ENCODE assay signal across 21 cellular contexts in genomic region chr10:119397416-119397815, GRCh38.
A peak's percentile ranks its signal among the peaks of the same experiment; 100 is the strongest.
DNase-seq lines count a peak whose midpoint lies in the region; ATAC-seq and TF ChIP-seq lines count a peak whose summit lies in the region.
"Had no signal": no experiment of that assay in that cellular context is flagged by ENCODE, and none has a peak within 500 bp of the region (broad histone marks: within the 10 kb centered on the region; RNA-seq: fewer than 3 reads in every experiment).

No MANE protein-coding gene starts in this region.

- H3K27ac ChIP-seq in neuronal stem cell (replicated peaks; ENCODE audit: low read length) (no peak overlapping the region), hepatocyte (no peak overlapping the region)
- H3K27ac ChIP-seq: RWPE1 had no signal

- H3K4me1 Mint-ChIP-seq in activated CD4-positive, alpha-beta T cell treated with anti-CD3 and anti-CD28 coated beads, Interleukin-2, amount 10 ng/mL, durations not matched to agents 7 days and 5 days = no peaks in the 10 kb centered on the region
- peaks cover 42% of the 10 kb centered on the region for H3K4me1 Mint-ChIP-seq in activated T-helper 1 cell treated with anti-CD3 and anti-CD28 coated beads, Interleukin-12 subunit alpha, Interleukin-12 subunit beta, Interleukin-2, Interleukin-4 antibody, amounts not matched to agents 30 ng/mL and 10 ng/mL and 1 ng/mL, durations not matched to agents 14 hours and 24 hours and 36 hours (ENCODE audit: low read depth)

- POLR2A ChIA-PET in activated CD4-positive, alpha-beta T cell treated with anti-CD3 and anti-CD28 coated beads, Interleukin-2, amount 10 ng/mL, durations not matched to agents 7 days and 5 days (lab: Charles Lee) = no interaction called here

- peak overlapping the region; percentile 63 for H3K14ac ChIP-seq in neuronal stem cell (ENCODE audit: low read length)

- no peak overlapping the region for H4K91ac ChIP-seq in neuronal stem cell (ENCODE audit: low read depth, low read length, poor library complexity)

- H3K4me2 ChIP-seq in neuronal stem cell (ENCODE audit: insufficient read depth, low read length, poor library complexity, severe bottlenecking) (no peak overlapping the region), hepatocyte (no peak overlapping the region)

- H3K9ac ChIP-seq in neuronal stem cell (ENCODE audit: low read depth, low read length, poor library complexity) = no peak overlapping the region

- peaks cover 5% of the 10 kb centered on the region for H3K36me3 Mint-ChIP-seq in activated CD4-positive, alpha-beta T cell treated with anti-CD3 and anti-CD28 coated beads, Interleukin-2, amount 10 ng/mL, durations not matched to agents 7 days and 5 days (ENCODE audit: low read depth)
- peaks cover 25% of the 10 kb centered on the region for H3K36me3 Mint-ChIP-seq in activated T-helper 1 cell treated with anti-CD3 and anti-CD28 coated beads, Interleukin-12 subunit alpha, Interleukin-12 subunit beta, Interleukin-2, Interleukin-4 antibody, amounts not matched to agents 30 ng/mL and 10 ng/mL and 1 ng/mL, durations not matched to agents 14 hours and 24 hours and 36 hours (ENCODE audit: low read depth)

- H3K9me3 ChIP-seq in neuronal stem cell (replicated peaks in 1 of 2; ENCODE audit: control insufficient read depth in 2 of 2, insufficient read depth in 1 of 2, low read depth in 1 of 2, low read length in 2 of 2) (no peaks in the 10 kb centered on the region), hepatocyte (ENCODE audit: low read depth) (no peaks in the 10 kb centered on the region)

- intact Hi-C loops in activated T-helper 1 cell treated with anti-CD3 and anti-CD28 coated beads, Interleukin-12 subunit alpha, Interleukin-12 subunit beta, Interleukin-2, Interleukin-4 antibody, amounts not matched to agents 30 ng/mL and 10 ng/mL and 1 ng/mL, durations not matched to agents 14 hours and 24 hours and 36 hours (cut with micrococcal nuclease) = no loop called here

- peak overlapping the region; percentile 69 for H3K23ac ChIP-seq in neuronal stem cell (ENCODE audit: low read depth, low read length, poor library complexity)

- H3K9me2 ChIP-seq in hepatocyte (replicated peaks; ENCODE audit: insufficient read depth) = no peaks in the 10 kb centered on the region

- H3K4me1 ChIP-seq in neuronal stem cell (ENCODE audit: control insufficient read depth in 2 of 2, insufficient read depth in 1 of 2, low read depth in 1 of 2, low read length in 2 of 2) = peaks cover 3 to 10% of the 10 kb centered on the region in 2 donors
- no peaks in the 10 kb centered on the region for H3K4me1 ChIP-seq in hepatocyte (ENCODE audit: insufficient read depth)

- CTCF ChIA-PET in activated CD4-positive, alpha-beta T cell treated with anti-CD3 and anti-CD28 coated beads, Interleukin-2, amount 10 ng/mL, durations not matched to agents 7 days and 5 days (lab: Charles Lee) = no interaction called here

- H3K4ac ChIP-seq in neuronal stem cell (ENCODE audit: low read length) = no peak overlapping the region

- H2AFZ ChIP-seq in neuronal stem cell (ENCODE audit: low read length) (no peak overlapping the region), hepatocyte (no peak overlapping the region)

- no peak overlapping the region for H2BK12ac ChIP-seq in neuronal stem cell (ENCODE audit: low read length)

- H4K8ac ChIP-seq in neuronal stem cell (ENCODE audit: low read depth, low read length) = no peak overlapping the region

- no peaks in the 10 kb centered on the region for H3K27me3 Mint-ChIP-seq in activated CD4-positive, alpha-beta T cell treated with anti-CD3 and anti-CD28 coated beads, Interleukin-2, amount 10 ng/mL, durations not matched to agents 7 days and 5 days
- no peaks in the 10 kb centered on the region for H3K27me3 Mint-ChIP-seq in activated T-helper 1 cell treated with anti-CD3 and anti-CD28 coated beads, Interleukin-12 subunit alpha, Interleukin-12 subunit beta, Interleukin-2, Interleukin-4 antibody, amounts not matched to agents 30 ng/mL and 10 ng/mL and 1 ng/mL, durations not matched to agents 14 hours and 24 hours and 36 hours (ENCODE audit: insufficient read depth)

- H2BK5ac ChIP-seq in neuronal stem cell (ENCODE audit: low read length) = no peak overlapping the region

- H4K20me1 ChIP-seq in hepatocyte (ENCODE audit: insufficient read depth, poor library complexity, severe bottlenecking) = no peaks in the 10 kb centered on the region

- H3K4me3 Mint-ChIP-seq in activated CD4-positive, alpha-beta T cell treated with anti-CD3 and anti-CD28 coated beads, Interleukin-2, amount 10 ng/mL, durations not matched to agents 7 days and 5 days = no peak overlapping the region
- no peak overlapping the region for H3K4me3 Mint-ChIP-seq in activated T-helper 1 cell treated with anti-CD3 and anti-CD28 coated beads, Interleukin-12 subunit alpha, Interleukin-12 subunit beta, Interleukin-2, Interleukin-4 antibody, amounts not matched to agents 30 ng/mL and 10 ng/mL and 1 ng/mL, durations not matched to agents 14 hours and 24 hours and 36 hours

- H3K27me3 ChIP-seq in neuronal stem cell (ENCODE audit: control insufficient read depth in 3 of 3, insufficient read depth in 3 of 3, low read depth in 1 of 3, low read length in 3 of 3) (peaks cover 0 to 4% (median 0%) of the 10 kb centered on the region in 3 experiments), hepatocyte (no peaks in the 10 kb centered on the region)

- H2AK5ac ChIP-seq in neuronal stem cell (ENCODE audit: low read depth, low read length) = peak overlapping the region; percentile 10

- H3K9me3 Mint-ChIP-seq in activated CD4-positive, alpha-beta T cell treated with anti-CD3 and anti-CD28 coated beads, Interleukin-2, amount 10 ng/mL, durations not matched to agents 7 days and 5 days = no peaks in the 10 kb centered on the region
- peaks cover 8% of the 10 kb centered on the region for H3K9me3 Mint-ChIP-seq in activated T-helper 1 cell treated with anti-CD3 and anti-CD28 coated beads, Interleukin-12 subunit alpha, Interleukin-12 subunit beta, Interleukin-2, Interleukin-4 antibody, amounts not matched to agents 30 ng/mL and 10 ng/mL and 1 ng/mL, durations not matched to agents 14 hours and 24 hours and 36 hours

- H3K18ac ChIP-seq in neuronal stem cell (ENCODE audit: low read length) = no peak overlapping the region

- no peak overlapping the region for H2BK15ac ChIP-seq in neuronal stem cell (ENCODE audit: low read length)

- ATAC-seq in HG02885 (IDR thresholded peaks at IDR 0.05; ENCODE audit: poor library complexity, unreplicated experiment) = no peak

- H2BK120ac ChIP-seq in neuronal stem cell (ENCODE audit: low read depth, low read length) = no peak overlapping the region

- H3K36me3 ChIP-seq in neuronal stem cell (replicated peaks in 1 of 2; ENCODE audit: control insufficient read depth in 2 of 2, insufficient read depth in 2 of 2, low read length in 2 of 2) (peaks cover 0 to 8% of the 10 kb centered on the region in 2 donors), hepatocyte (replicated peaks; ENCODE audit: insufficient read depth, low read depth) (no peaks in the 10 kb centered on the region)

- H3K79me2 ChIP-seq in hepatocyte = no peaks in the 10 kb centered on the region

- H3K27ac Mint-ChIP-seq in activated CD4-positive, alpha-beta T cell treated with anti-CD3 and anti-CD28 coated beads, Interleukin-2, amount 10 ng/mL, durations not matched to agents 7 days and 5 days = peak overlapping the region; percentile 28
- peak overlapping the region; percentile 10 for H3K27ac Mint-ChIP-seq in activated T-helper 1 cell treated with anti-CD3 and anti-CD28 coated beads, Interleukin-12 subunit alpha, Interleukin-12 subunit beta, Interleukin-2, Interleukin-4 antibody, amounts not matched to agents 30 ng/mL and 10 ng/mL and 1 ng/mL, durations not matched to agents 14 hours and 24 hours and 36 hours

- no peak for TF ChIP-seq CTCF in hepatocyte (IDR thresholded peaks at IDR 0.05; ENCODE audit: poor library complexity)

- WGBS in neuronal stem cell (ENCODE audit: extremely low coverage in 2 of 2, insufficient read length in 2 of 2, insufficient replicate concordance in 1 of 2), 2 donors = no CpG with 5 or more reads among the region's 6 CpGs
- WGBS in hepatocyte (ENCODE audit: low lambda C conversion rate, missing lambda C conversion rate) = 98% methylated on average over 6 of the region's 6 CpGs

- DNase-seq in activated CD4-positive, alpha-beta T cell treated with anti-CD3 and anti-CD28 coated beads, Interleukin-2, amount 10 ng/mL, durations not matched to agents 7 days and 5 days = no peak
- no peak for DNase-seq in activated CD4-positive, alpha-beta T cell treated with anti-CD3 and anti-CD28 coated beads for 48 hours
- no peak for DNase-seq in activated T-helper 1 cell treated with anti-CD3 and anti-CD28 coated beads, Interleukin-12 subunit alpha, Interleukin-12 subunit beta, Interleukin-2, Interleukin-4 antibody, amounts not matched to agents 30 ng/mL and 10 ng/mL and 1 ng/mL, durations not matched to agents 14 hours and 24 hours and 36 hours (ENCODE audit: low spot score)
- no peak for DNase-seq in neuronal stem cell (ENCODE audit: low spot score)
- no peak for DNase-seq in hepatocyte (ENCODE audit: low spot score)
- no peak for DNase-seq in stimulated activated CD8-positive, alpha-beta memory T cell treated with anti-CD3 and anti-CD28 coated beads, Interleukin-4, amount 100 ng/mL, for 48 hours
- DNase-seq: 8988T; AML-193; DMS53; GDM1; GOT3; HCEC 1CT; NCI-H1105; NCI-H2081; NCI-H2171; NCI-H345; NCI-H524; NCI-H774; NK-92 treated with Interleukin-12 subunit alpha and Interleukin-12 subunit beta, amount 100 ng/mL, for 24 hours had no signal

- peaks cover 3% of the 10 kb centered on the region for H3K79me1 ChIP-seq in neuronal stem cell (ENCODE audit: low read depth, low read length)

- H3K4me3 ChIP-seq in neuronal stem cell (ENCODE audit: low read length in 2 of 2) (peak overlapping the region in 1 of 2 donors; percentile 27), hepatocyte (no peak overlapping the region)
